ENCODE assay signal across 1 cellular context in genomic region chr1:1626207-1627141, GRCh38.
TF ChIP-seq lines count a peak whose summit lies in the region.

No MANE protein-coding gene starts in this region.

TF ChIP-seq in GM12878, 131 proteins besides CTCF, POLR2A, EP300 and RAD21:
- TF ChIP-seq BCL3 (IDR thresholded peaks at IDR 0.05; ENCODE audit: borderline replicate concordance, insufficient read depth, low read depth, low read length, poor library complexity, severe bottlenecking) (peak; percentile 54), SRF (IDR thresholded peaks at IDR 0.05; ENCODE audit: low read depth in 2 of 2, low read length in 2 of 2) (no peak)
TF ChIP-seq in GM12878: peak in this region for 1.
